6 cellular contexts compared by ENCODE assay signal in genomic region chr18:11819938-11820337, GRCh38.
"Had no signal": no experiment of that assay in that cellular context is flagged by ENCODE, and none has a peak within 500 bp of the region (broad histone marks: within the 10 kb centered on the region; RNA-seq: fewer than 3 reads in every experiment).

No MANE protein-coding gene starts in this region.

- H3K4me3 ChIP-seq: GM23338 had no signal

- H3K27ac ChIP-seq: HL-60 had no signal

- DNase-seq: H9, HCEC 1CT, HFFc6 had no signal

- H3K4me3 Mint-ChIP-seq: GM23338, H9, HFFc6, IgD-negative memory B cell had no signal

- H3K4me1 Mint-ChIP-seq: IgD-negative memory B cell had no signal

- H3K4me2 ChIP-seq: GM23338 had no signal

- H3K9me3 Mint-ChIP-seq: GM23338, HFFc6 had no signal

- H3K36me3 Mint-ChIP-seq: IgD-negative memory B cell had no signal

- H3K27ac Mint-ChIP-seq: GM23338, H9, HFFc6, IgD-negative memory B cell had no signal
